ENCODE assay signal across 15 cellular contexts in genomic region chr18:38427234-38427633, GRCh38.
DNase-seq lines count a peak whose midpoint lies in the region; ATAC-seq and TF ChIP-seq lines count a peak whose summit lies in the region.
"Had no signal": no experiment of that assay in that cellular context is flagged by ENCODE, and none has a peak within 500 bp of the region (broad histone marks: within the 10 kb centered on the region; RNA-seq: fewer than 3 reads in every experiment).

No MANE protein-coding gene starts in this region.

- no peaks in the 10 kb centered on the region for H3K9me3 ChIP-seq in colonic mucosa
- no peaks in the 10 kb centered on the region for H3K9me3 ChIP-seq in GM23248 (ENCODE audit: low read depth)
- H3K9me3 ChIP-seq: heart right ventricle, SJCRH30 had no signal

- 53 to 67% methylated on average over 2 of the region's 2 CpGs for WGBS in GM23248 (ENCODE audit: low coverage in 1 of 2, low lambda C conversion rate in 2 of 2, missing lambda C conversion rate in 2 of 2), 2 experiments

- no peaks in the 10 kb centered on the region for H3K36me3 Mint-ChIP-seq in WTC11
- H3K36me3 Mint-ChIP-seq: activated naive CD8-positive, alpha-beta T cell had no signal

- no peaks in the 10 kb centered on the region for H3K79me2 ChIP-seq in GM23248 (ENCODE audit: insufficient read depth)

- in situ Hi-C loops in GM23248 (cut with MboI): no loop called here

- H3K36me3 ChIP-seq in colonic mucosa: no peaks in the 10 kb centered on the region
- H3K36me3 ChIP-seq in GM23248 (ENCODE audit: low read depth): no peaks in the 10 kb centered on the region
- H3K36me3 ChIP-seq: BLaER1 treated with 17β-estradiol and CSF1 and Interleukin-3, amounts not matched to agents 10 nM and 100 nM; heart right ventricle; SJCRH30 had no signal

- H2AFZ ChIP-seq in GM23248: no peak overlapping the region

- H3K27me3 ChIP-seq in colonic mucosa: no peaks in the 10 kb centered on the region
- no peaks in the 10 kb centered on the region for H3K27me3 ChIP-seq in GM23248 (replicated peaks; ENCODE audit: insufficient read depth)
- H3K27me3 ChIP-seq: BLaER1 treated with 17β-estradiol and CSF1 and Interleukin-3, amounts not matched to agents 10 nM and 100 nM; heart right ventricle; SJCRH30 had no signal

- no peaks in the 10 kb centered on the region for H3F3A ChIP-seq in GM23248 (ENCODE audit: insufficient read depth)

- TF ChIP-seq CTCF in 22Rv1 (IDR thresholded peaks at IDR 0.05): peak; percentile 11; the same call in 1 of the 2 replicates
- no peak for TF ChIP-seq CTCF in WTC11 (IDR thresholded peaks at IDR 0.05)
- no peak for TF ChIP-seq CTCF in omental fat pad (IDR thresholded peaks at IDR 0.05)
- TF ChIP-seq CTCF in colonic mucosa (IDR thresholded peaks at IDR 0.05): no peak

- no peak overlapping the region for H3K4me3 Mint-ChIP-seq in WTC11
- H3K4me3 Mint-ChIP-seq: activated naive CD8-positive, alpha-beta T cell; IgD-negative memory B cell; nephron had no signal

- no peaks in the 10 kb centered on the region for H3K9me2 ChIP-seq in GM23248 (ENCODE audit: insufficient read depth)

- H3K27ac ChIP-seq in 22Rv1: no peak overlapping the region
- H3K27ac ChIP-seq in colonic mucosa: no peak overlapping the region
- H3K27ac ChIP-seq in GM23248: no peak overlapping the region
- H3K27ac ChIP-seq: BLaER1 treated with 17β-estradiol and CSF1 and Interleukin-3, amounts not matched to agents 10 nM and 100 nM; heart right ventricle; SJCRH30 had no signal

- peaks cover 26% of the 10 kb centered on the region for H3K4me1 Mint-ChIP-seq in WTC11
- H3K4me1 Mint-ChIP-seq: IgD-negative memory B cell, nephron had no signal

- no peaks in the 10 kb centered on the region for H3K4me1 ChIP-seq in colonic mucosa
- H3K4me1 ChIP-seq in GM23248 (ENCODE audit: insufficient read depth): no peaks in the 10 kb centered on the region
- H3K4me1 ChIP-seq: heart right ventricle, SJCRH30 had no signal

- peaks cover 10% of the 10 kb centered on the region; the same call in 1 of the 2 replicates for H3K9me3 Mint-ChIP-seq in WTC11
- H3K9me3 Mint-ChIP-seq: nephron had no signal

- H3K4me3 ChIP-seq in colonic mucosa (no peak overlapping the region), GM23248 (no peak overlapping the region)
- H3K4me3 ChIP-seq: BLaER1 treated with 17β-estradiol and CSF1 and Interleukin-3, amounts not matched to agents 10 nM and 100 nM; heart right ventricle; SJCRH30 had no signal

- no peak for ATAC-seq in WTC11
- no peak for ATAC-seq in HG02759 (IDR thresholded peaks at IDR 0.05; ENCODE audit: unreplicated experiment)
- no peak for ATAC-seq in omental fat pad (ENCODE audit: low FRiP score)
- ATAC-seq: heart right ventricle had no signal

- H3K27ac Mint-ChIP-seq in WTC11: no peak overlapping the region
- H3K27ac Mint-ChIP-seq: activated naive CD8-positive, alpha-beta T cell; nephron had no signal

- H3K27me3 Mint-ChIP-seq in WTC11 (ENCODE audit: low read depth): no peaks in the 10 kb centered on the region
- H3K27me3 Mint-ChIP-seq: activated naive CD8-positive, alpha-beta T cell; IgD-negative memory B cell had no signal

- intact Hi-C loops in colonic mucosa (cut with DNase I): no loop called here

- DNase-seq in D341Med (ENCODE audit: low spot score) (peak; percentile 86), NCI-H1436 treated with DMSO at 0.1 percent for 48 hours (lab: John Stamatoyannopoulos, UW) (peak; percentile 31), WTC11 (ENCODE audit: low spot score) (no peak), omental fat pad (ENCODE audit: low spot score) (no peak), colonic mucosa (no peak), GM23248 (no peak)
- DNase-seq: central memory CD4-positive, alpha-beta T cell; heart right ventricle had no signal

- H3K4me2 ChIP-seq in GM23248 (ENCODE audit: unreplicated experiment): no peak overlapping the region

- H4K20me1 ChIP-seq in GM23248 (ENCODE audit: insufficient read depth): no peaks in the 10 kb centered on the region
- H4K20me1 ChIP-seq: BLaER1 treated with 17β-estradiol and CSF1 and Interleukin-3, amounts not matched to agents 10 nM and 100 nM had no signal

- H3K9ac ChIP-seq in colonic mucosa (ENCODE audit: low read depth in 2 of 2, low read length in 2 of 2) (no peak overlapping the region), GM23248 (no peak overlapping the region)
- H3K9ac ChIP-seq: BLaER1 treated with 17β-estradiol and CSF1 and Interleukin-3, amounts not matched to agents 10 nM and 100 nM had no signal

- CTCF ChIA-PET in WTC11 (lab: Charles Lee): no interaction called here

- POLR2A ChIA-PET in WTC11 (lab: Charles Lee): no interaction called here

TF ChIP-seq in WTC11, 78 proteins besides CTCF, POLR2A, EP300 and RAD21:
- TF ChIP-seq RORB (CRISPR knock-in tag; IDR thresholded peaks at IDR 0.05) (no peak), OVOL2 (CRISPR knock-in tag; IDR thresholded peaks at IDR 0.05; ENCODE audit: borderline replicate concordance) (no peak), EMX1 (CRISPR knock-in tag; IDR thresholded peaks at IDR 0.05) (no peak), CREB1 (CRISPR knock-in tag; IDR thresholded peaks at IDR 0.05) (no peak), ESRRA (CRISPR knock-in tag; IDR thresholded peaks at IDR 0.05; ENCODE audit: borderline replicate concordance) (no peak), ZNF423 (CRISPR knock-in tag; IDR thresholded peaks at IDR 0.05) (peak; percentile 91)
- TF ChIP-seq, protein P1, sequence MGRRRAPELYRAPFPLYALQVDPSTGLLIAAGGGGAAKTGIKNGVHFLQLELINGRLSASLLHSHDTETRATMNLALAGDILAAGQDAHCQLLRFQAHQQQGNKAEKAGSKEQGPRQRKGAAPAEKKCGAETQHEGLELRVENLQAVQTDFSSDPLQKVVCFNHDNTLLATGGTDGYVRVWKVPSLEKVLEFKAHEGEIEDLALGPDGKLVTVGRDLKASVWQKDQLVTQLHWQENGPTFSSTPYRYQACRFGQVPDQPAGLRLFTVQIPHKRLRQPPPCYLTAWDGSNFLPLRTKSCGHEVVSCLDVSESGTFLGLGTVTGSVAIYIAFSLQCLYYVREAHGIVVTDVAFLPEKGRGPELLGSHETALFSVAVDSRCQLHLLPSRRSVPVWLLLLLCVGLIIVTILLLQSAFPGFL (CRISPR knock-in tag; IDR thresholded peaks at IDR 0.05; ENCODE audit: borderline replicate concordance): no peak
- TF ChIP-seq, protein P2, sequence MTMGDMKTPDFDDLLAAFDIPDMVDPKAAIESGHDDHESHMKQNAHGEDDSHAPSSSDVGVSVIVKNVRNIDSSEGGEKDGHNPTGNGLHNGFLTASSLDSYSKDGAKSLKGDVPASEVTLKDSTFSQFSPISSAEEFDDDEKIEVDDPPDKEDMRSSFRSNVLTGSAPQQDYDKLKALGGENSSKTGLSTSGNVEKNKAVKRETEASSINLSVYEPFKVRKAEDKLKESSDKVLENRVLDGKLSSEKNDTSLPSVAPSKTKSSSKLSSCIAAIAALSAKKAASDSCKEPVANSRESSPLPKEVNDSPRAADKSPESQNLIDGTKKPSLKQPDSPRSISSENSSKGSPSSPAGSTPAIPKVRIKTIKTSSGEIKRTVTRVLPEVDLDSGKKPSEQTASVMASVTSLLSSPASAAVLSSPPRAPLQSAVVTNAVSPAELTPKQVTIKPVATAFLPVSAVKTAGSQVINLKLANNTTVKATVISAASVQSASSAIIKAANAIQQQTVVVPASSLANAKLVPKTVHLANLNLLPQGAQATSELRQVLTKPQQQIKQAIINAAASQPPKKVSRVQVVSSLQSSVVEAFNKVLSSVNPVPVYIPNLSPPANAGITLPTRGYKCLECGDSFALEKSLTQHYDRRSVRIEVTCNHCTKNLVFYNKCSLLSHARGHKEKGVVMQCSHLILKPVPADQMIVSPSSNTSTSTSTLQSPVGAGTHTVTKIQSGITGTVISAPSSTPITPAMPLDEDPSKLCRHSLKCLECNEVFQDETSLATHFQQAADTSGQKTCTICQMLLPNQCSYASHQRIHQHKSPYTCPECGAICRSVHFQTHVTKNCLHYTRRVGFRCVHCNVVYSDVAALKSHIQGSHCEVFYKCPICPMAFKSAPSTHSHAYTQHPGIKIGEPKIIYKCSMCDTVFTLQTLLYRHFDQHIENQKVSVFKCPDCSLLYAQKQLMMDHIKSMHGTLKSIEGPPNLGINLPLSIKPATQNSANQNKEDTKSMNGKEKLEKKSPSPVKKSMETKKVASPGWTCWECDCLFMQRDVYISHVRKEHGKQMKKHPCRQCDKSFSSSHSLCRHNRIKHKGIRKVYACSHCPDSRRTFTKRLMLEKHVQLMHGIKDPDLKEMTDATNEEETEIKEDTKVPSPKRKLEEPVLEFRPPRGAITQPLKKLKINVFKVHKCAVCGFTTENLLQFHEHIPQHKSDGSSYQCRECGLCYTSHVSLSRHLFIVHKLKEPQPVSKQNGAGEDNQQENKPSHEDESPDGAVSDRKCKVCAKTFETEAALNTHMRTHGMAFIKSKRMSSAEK (CRISPR knock-in tag; IDR thresholded peaks at IDR 0.05; ENCODE audit: borderline replicate concordance): no peak

Comparison
In these comparisons a context has a peak if more than half of its experiments do, and no peak if none do; other contexts are left out.
1. DNase-seq: peak in D341Med (single experiment) and NCI-H1436 treated with DMSO at 0.1 percent for 48 hours (single experiment); none in WTC11 (single experiment), omental fat pad (single experiment), colonic mucosa (single experiment) and GM23248 (single experiment).